In the genomic region with DNA sequence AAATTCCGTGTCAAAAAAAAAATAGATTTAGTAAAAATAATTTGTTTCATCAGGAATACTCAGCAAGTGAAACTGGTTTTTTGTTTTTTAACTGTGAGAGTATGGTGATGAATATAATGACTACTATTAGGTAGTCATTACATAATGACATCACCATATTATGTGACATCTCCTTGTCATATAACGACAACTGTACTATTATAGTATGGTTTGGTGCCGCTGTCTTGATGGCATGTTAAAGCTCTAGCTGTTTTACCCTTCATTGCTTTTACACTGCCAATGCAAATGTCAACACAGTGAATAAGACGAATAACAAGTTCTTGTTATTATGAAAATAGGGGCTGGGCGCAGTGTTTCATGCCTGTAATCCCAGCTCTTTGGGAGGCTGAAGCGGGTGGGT, we compare ENCODE assay signal across 35 cellular contexts.
"Had no signal": no experiment of that assay in that cellular context is flagged by ENCODE, and none has a peak within 500 bp of the region (broad histone marks: within the 10 kb centered on the region; RNA-seq: fewer than 3 reads in every experiment).

No MANE protein-coding gene starts in this region.

- ATAC-seq: activated CD8-positive, alpha-beta T cell treated with anti-CD3 and anti-CD28 coated beads for 36 hours; activated naive CD8-positive, alpha-beta T cell treated with anti-CD3 and anti-CD28 coated beads, Interleukin-2, amount 50 U/mL, for 24 hours; activated T-cell treated with anti-CD3 and anti-CD28 coated beads, Interleukin-2, amount 50 U/mL, for 4 hours; activated T-cell treated with anti-CD3 and anti-CD28 coated beads, Interleukin-2, amount 50 U/mL, for 72 hours; activated T-helper 17 cell treated with anti-CD3 and anti-CD28 coated beads, Interleukin-2, amount 50 U/mL, for 72 hours; T-cell; T-helper 17 cell had no signal

- H3K27ac Mint-ChIP-seq: activated B cell treated with CpG ODN at 0.5 μM for 24 hours; activated CD4-positive, alpha-beta memory T cell treated with anti-CD3 and anti-CD28 coated beads for 36 hours; activated CD4-positive, alpha-beta T cell treated with anti-CD3 and anti-CD28 coated beads, Interleukin-2, amount 10 ng/mL, durations not matched to agents 24 days and 14 days; activated CD8-positive, alpha-beta T cell treated with anti-CD3 and anti-CD28 coated beads for 36 hours; activated naive CD4-positive, alpha-beta T cell treated with anti-CD3 and anti-CD28 coated beads, Interleukin-2, amount 10 ng/mL, durations not matched to agents 7 days and 5 days; activated naive CD4-positive, alpha-beta T cell treated with anti-CD3 and anti-CD28 coated beads, Interleukin-2, amount 50 U/mL, for 24 hours; activated naive CD8-positive, alpha-beta T cell; activated naive CD8-positive, alpha-beta T cell treated with anti-CD3 and anti-CD28 coated beads, Interleukin-2, amount 10 ng/mL, durations not matched to agents 7 days and 5 days; activated naive CD8-positive, alpha-beta T cell treated with anti-CD3 and anti-CD28 coated beads, Interleukin-2, amount 50 U/mL, for 24 hours; activated T-cell treated with anti-CD3 and anti-CD28 coated beads, Interleukin-2, amount 50 U/mL, for 72 hours; activated T-helper 1 cell treated with anti-CD3 and anti-CD28 coated beads, Interleukin-12 subunit alpha, Interleukin-12 subunit beta, Interleukin-2, Interleukin-4 antibody, amounts not matched to agents 30 ng/mL and 10 ng/mL and 1 ng/mL, durations not matched to agents 14 hours and 24 hours and 36 hours; activated T-helper 17 cell treated with anti-CD3 and anti-CD28 coated beads, Interleukin-2, amount 50 U/mL, for 72 hours; T-cell; T-helper 17 cell had no signal

- H3K27me3 ChIP-seq: ascending aorta, cardiac muscle cell had no signal

- H3K4me3 ChIP-seq: ascending aorta, cardiac muscle cell had no signal

- H3K27me3 Mint-ChIP-seq: activated B cell treated with CpG ODN at 0.5 μM for 24 hours; activated CD4-positive, alpha-beta memory T cell treated with anti-CD3 and anti-CD28 coated beads for 36 hours; activated CD4-positive, alpha-beta T cell treated with anti-CD3 and anti-CD28 coated beads, Interleukin-2, amount 10 ng/mL, durations not matched to agents 24 days and 14 days; activated CD8-positive, alpha-beta T cell treated with anti-CD3 and anti-CD28 coated beads for 36 hours; activated naive CD4-positive, alpha-beta T cell treated with anti-CD3 and anti-CD28 coated beads, Interleukin-2, amount 10 ng/mL, durations not matched to agents 7 days and 5 days; activated naive CD4-positive, alpha-beta T cell treated with anti-CD3 and anti-CD28 coated beads, Interleukin-2, amount 50 U/mL, for 24 hours; activated naive CD8-positive, alpha-beta T cell; activated naive CD8-positive, alpha-beta T cell treated with anti-CD3 and anti-CD28 coated beads, Interleukin-2, amount 10 ng/mL, durations not matched to agents 7 days and 5 days; activated naive CD8-positive, alpha-beta T cell treated with anti-CD3 and anti-CD28 coated beads, Interleukin-2, amount 50 U/mL, for 24 hours; activated T-helper 17 cell treated with anti-CD3 and anti-CD28 coated beads, Interleukin-2, amount 50 U/mL, for 72 hours; brain; central memory CD8-positive, alpha-beta T cell; T-cell; T-helper 17 cell had no signal

- H3K27ac ChIP-seq: ascending aorta, cardiac muscle cell had no signal

- FAIRE-seq: bronchial epithelial cell, TTC549 had no signal

- H3K36me3 ChIP-seq: ascending aorta, cardiac muscle cell had no signal

- H3K9me3 ChIP-seq: ascending aorta had no signal

- H3K9me3 Mint-ChIP-seq: activated B cell treated with CpG ODN at 0.5 μM for 24 hours; activated CD4-positive, alpha-beta memory T cell treated with anti-CD3 and anti-CD28 coated beads for 36 hours; activated CD4-positive, alpha-beta T cell treated with anti-CD3 and anti-CD28 coated beads, Interleukin-2, amount 10 ng/mL, durations not matched to agents 24 days and 14 days; activated CD8-positive, alpha-beta T cell treated with anti-CD3 and anti-CD28 coated beads for 36 hours; activated naive CD4-positive, alpha-beta T cell treated with anti-CD3 and anti-CD28 coated beads, Interleukin-2, amount 10 ng/mL, durations not matched to agents 7 days and 5 days; activated naive CD4-positive, alpha-beta T cell treated with anti-CD3 and anti-CD28 coated beads, Interleukin-2, amount 50 U/mL, for 24 hours; activated naive CD8-positive, alpha-beta T cell treated with anti-CD3 and anti-CD28 coated beads, Interleukin-2, amount 10 ng/mL, durations not matched to agents 7 days and 5 days; activated naive CD8-positive, alpha-beta T cell treated with anti-CD3 and anti-CD28 coated beads, Interleukin-2, amount 50 U/mL, for 24 hours; activated T-cell treated with anti-CD3 and anti-CD28 coated beads, Interleukin-2, amount 50 U/mL, for 4 hours; activated T-cell treated with anti-CD3 and anti-CD28 coated beads, Interleukin-2, amount 50 U/mL, for 72 hours; activated T-helper 1 cell treated with anti-CD3 and anti-CD28 coated beads, Interleukin-12 subunit alpha, Interleukin-12 subunit beta, Interleukin-2, Interleukin-4 antibody, amounts not matched to agents 30 ng/mL and 10 ng/mL and 1 ng/mL, durations not matched to agents 14 hours and 24 hours and 36 hours; activated T-helper 17 cell treated with anti-CD3 and anti-CD28 coated beads, Interleukin-2, amount 50 U/mL, for 72 hours; brain; central memory CD8-positive, alpha-beta T cell; T-cell had no signal

- H3K36me3 Mint-ChIP-seq: activated CD4-positive, alpha-beta memory T cell treated with anti-CD3 and anti-CD28 coated beads for 36 hours had no signal

- H3K4me3 Mint-ChIP-seq: activated B cell treated with CpG ODN at 0.5 μM for 24 hours; activated CD4-positive, alpha-beta memory T cell treated with anti-CD3 and anti-CD28 coated beads for 36 hours; activated CD4-positive, alpha-beta T cell treated with anti-CD3 and anti-CD28 coated beads, Interleukin-2, amount 10 ng/mL, durations not matched to agents 24 days and 14 days; activated CD8-positive, alpha-beta T cell treated with anti-CD3 and anti-CD28 coated beads for 36 hours; activated naive CD4-positive, alpha-beta T cell treated with anti-CD3 and anti-CD28 coated beads, Interleukin-2, amount 10 ng/mL, durations not matched to agents 7 days and 5 days; activated naive CD4-positive, alpha-beta T cell treated with anti-CD3 and anti-CD28 coated beads, Interleukin-2, amount 50 U/mL, for 24 hours; activated naive CD8-positive, alpha-beta T cell; activated naive CD8-positive, alpha-beta T cell treated with anti-CD3 and anti-CD28 coated beads, Interleukin-2, amount 10 ng/mL, durations not matched to agents 7 days and 5 days; activated naive CD8-positive, alpha-beta T cell treated with anti-CD3 and anti-CD28 coated beads, Interleukin-2, amount 50 U/mL, for 24 hours; activated T-cell treated with anti-CD3 and anti-CD28 coated beads, Interleukin-2, amount 50 U/mL, for 4 hours; activated T-cell treated with anti-CD3 and anti-CD28 coated beads, Interleukin-2, amount 50 U/mL, for 72 hours; activated T-helper 1 cell treated with anti-CD3 and anti-CD28 coated beads, Interleukin-12 subunit alpha, Interleukin-12 subunit beta, Interleukin-2, Interleukin-4 antibody, amounts not matched to agents 30 ng/mL and 10 ng/mL and 1 ng/mL, durations not matched to agents 14 hours and 24 hours and 36 hours; activated T-helper 17 cell treated with anti-CD3 and anti-CD28 coated beads, Interleukin-2, amount 50 U/mL, for 72 hours; central memory CD8-positive, alpha-beta T cell; T-cell; T-helper 17 cell had no signal

- H3K4me1 ChIP-seq: ascending aorta had no signal

- DNase-seq: activated B cell treated with CpG ODN at 0.5 μM for 24 hours; activated CD4-positive, alpha-beta memory T cell treated with anti-CD3 and anti-CD28 coated beads for 36 hours; activated CD4-positive, alpha-beta T cell treated with anti-CD3 and anti-CD28 coated beads for 4 hours; activated CD4-positive, alpha-beta T cell treated with anti-CD3 and anti-CD28 coated beads, Interleukin-2, amount 10 ng/mL, durations not matched to agents 24 days and 14 days; activated CD4-positive, alpha-beta T cell treated with anti-CD3 and anti-CD28 coated beads, Interleukin-2, amount 50 U/mL, for 1 hour; activated CD4-positive, alpha-beta T cell treated with anti-CD3 and anti-CD28 coated beads, Interleukin-2, amount 50 U/mL, for 4 hours; activated CD4-positive, CD25-positive, alpha-beta regulatory T cell treated with anti-CD3 and anti-CD28 coated beads, Interleukin-2, amount 50 U/mL, for 72 hours; activated CD8-positive, alpha-beta memory T cell treated with anti-CD3 and anti-CD28 coated beads, Interleukin-2, amount 50 U/mL, for 4 hours; activated CD8-positive, alpha-beta T cell treated with anti-CD3 and anti-CD28 coated beads for 36 hours; activated effector memory CD4-positive, alpha-beta T cell treated with anti-CD3 and anti-CD28 coated beads, Interleukin-2, amount 50 U/mL, for 16 hours; activated gamma-delta T cell treated with Interleukin-2 at 50 U/mL for 16 hours; activated naive CD4-positive, alpha-beta T cell treated with anti-CD3 and anti-CD28 coated beads, Interleukin-2, amount 10 ng/mL, durations not matched to agents 7 days and 5 days; activated naive CD4-positive, alpha-beta T cell treated with Interleukin-2 at 50 U/mL for 16 hours; activated naive CD8-positive, alpha-beta T cell treated with anti-CD3 and anti-CD28 coated beads, Interleukin-2, amount 10 ng/mL, durations not matched to agents 7 days and 5 days; activated naive CD8-positive, alpha-beta T cell treated with anti-CD3 and anti-CD28 coated beads, Interleukin-2, amount 50 U/mL, for 24 hours; activated T-cell treated with anti-CD3 and anti-CD28 coated beads for 4 hours; activated T-cell treated with anti-CD3 and anti-CD28 coated beads, Interleukin-2, amount 50 U/mL, for 1 hour; activated T-cell treated with anti-CD3 and anti-CD28 coated beads, Interleukin-2, amount 50 U/mL, for 4 hours; activated T-cell treated with anti-CD3 and anti-CD28 coated beads, Interleukin-2, amount 50 U/mL, for 72 hours; amygdala; caudate nucleus; cerebellar nuclear complex; T-cell; T-helper 17 cell; T-helper 9 cell had no signal
